ENCODE assay signal across 26 cellular contexts in genomic region chr3:141116791-141117190, GRCh38.
DNase-seq lines count a peak whose midpoint lies in the region; ATAC-seq, FAIRE-seq and TF ChIP-seq lines count a peak whose summit lies in the region.
"Had no signal": no experiment of that assay in that cellular context is flagged by ENCODE, and none has a peak within 500 bp of the region (broad histone marks: within the 10 kb centered on the region; RNA-seq: fewer than 3 reads in every experiment).

No MANE protein-coding gene starts in this region.

- no peak for FAIRE-seq in D721Med (lab: Jason Lieb, UNC)
- FAIRE-seq: A549 had no signal

- H3K27ac ChIP-seq in DND-41 (ENCODE audit: low read length) (peak overlapping the region; percentile 76), neural progenitor cell (no peak overlapping the region), ascending aorta (peak overlapping the region in 1 of 2 donors; percentile 69)
- H3K27ac ChIP-seq: A549, PC-9, SJSA1 had no signal

- H3K36me3 Mint-ChIP-seq in neural progenitor cell, result peaks cover 21% of the 10 kb centered on the region
- H3K36me3 Mint-ChIP-seq in stimulated activated memory B cell treated with anti-CD40 and anti-IgM and Interleukin-4, amounts not matched to agents 10 μg/mL and 1 μg/mL and 100 μg/mL, for 72 hours, result no peaks in the 10 kb centered on the region
- H3K36me3 Mint-ChIP-seq: CD4-positive, alpha-beta memory T cell had no signal

- H3K4me1 ChIP-seq in DND-41 (ENCODE audit: insufficient read depth, low read length) (peaks cover 35% of the 10 kb centered on the region), neural progenitor cell (no peaks in the 10 kb centered on the region), ascending aorta (peaks cover 6 to 8% of the 10 kb centered on the region in 2 donors)
- H3K4me1 ChIP-seq: A549, HAP-1, SJSA1 had no signal

- H3K79me2 ChIP-seq in DND-41 (ENCODE audit: insufficient read depth, low read length) (peaks cover 8% of the 10 kb centered on the region; the same call in 1 of the 2 replicates), neural progenitor cell (ENCODE audit: low read depth) (no peaks in the 10 kb centered on the region)

- H3K36me3 ChIP-seq in DND-41 (ENCODE audit: insufficient read depth, low read length) (no peaks in the 10 kb centered on the region), neural progenitor cell (no peaks in the 10 kb centered on the region), ascending aorta (no peaks in the 10 kb centered on the region)
- H3K36me3 ChIP-seq: HAP-1, SJSA1 had no signal

- no peaks in the 10 kb centered on the region for H4K20me1 ChIP-seq in DND-41 (ENCODE audit: insufficient read depth, low read length)
- no peaks in the 10 kb centered on the region for H4K20me1 ChIP-seq in neural progenitor cell (ENCODE audit: low read depth)

- TF ChIP-seq CTCF in DND-41 (IDR thresholded peaks at IDR 0.05; ENCODE audit: borderline replicate concordance, extremely low read depth, low read length, poor library complexity, severe bottlenecking) (no peak), fibroblast of villous mesenchyme (IDR thresholded peaks at IDR 0.05; ENCODE audit: insufficient read depth, low read depth, low read length) (no peak), neural progenitor cell (IDR thresholded peaks at IDR 0.05) (no peak), ascending aorta (IDR thresholded peaks at IDR 0.05) (no peak), omental fat pad (IDR thresholded peaks at IDR 0.05) (no peak), D721Med (IDR thresholded peaks at IDR 0.05; ENCODE audit: insufficient read depth, missing control alignments) (no peak)

- H3K4me3 Mint-ChIP-seq in neural progenitor cell, result no peak overlapping the region
- no peak overlapping the region for H3K4me3 Mint-ChIP-seq in stimulated activated memory B cell treated with anti-CD40 and anti-IgM and Interleukin-4, amounts not matched to agents 10 μg/mL and 1 μg/mL and 100 μg/mL, for 72 hours
- H3K4me3 Mint-ChIP-seq: CD4-positive, alpha-beta memory T cell; GM23338; HFFc6 had no signal

- no peaks in the 10 kb centered on the region for H3K27me3 Mint-ChIP-seq in neural progenitor cell (ENCODE audit: insufficient read depth, low read depth)
- H3K27me3 Mint-ChIP-seq in stimulated activated memory B cell treated with anti-CD40 and anti-IgM and Interleukin-4, amounts not matched to agents 10 μg/mL and 1 μg/mL and 100 μg/mL, for 72 hours, result peaks cover 15% of the 10 kb centered on the region

- H3K9me3 ChIP-seq in DND-41 (ENCODE audit: insufficient read depth, low read length, severe bottlenecking), result no peaks in the 10 kb centered on the region
- no peaks in the 10 kb centered on the region for H3K9me3 ChIP-seq in neural progenitor cell (ENCODE audit: low read depth)
- H3K9me3 ChIP-seq in ascending aorta, result no peaks in the 10 kb centered on the region
- H3K9me3 ChIP-seq: A549, HAP-1, SJSA1 had no signal

- H3K9me3 Mint-ChIP-seq in neural progenitor cell, result peaks cover 35% of the 10 kb centered on the region
- H3K9me3 Mint-ChIP-seq in stimulated activated memory B cell treated with anti-CD40 and anti-IgM and Interleukin-4, amounts not matched to agents 10 μg/mL and 1 μg/mL and 100 μg/mL, for 72 hours, result no peaks in the 10 kb centered on the region
- H3K9me3 Mint-ChIP-seq: GM23338, HFFc6 had no signal

- intact Hi-C loops in ascending aorta (cut with DNase I), result no loop called here

- no peak overlapping the region for H2AFZ ChIP-seq in DND-41 (ENCODE audit: low read depth, low read length)
- no peak overlapping the region for H2AFZ ChIP-seq in neural progenitor cell (replicated peaks)
- H2AFZ ChIP-seq: GM23338, PC-9 had no signal

- peaks cover 9% of the 10 kb centered on the region for H3K4me1 Mint-ChIP-seq in neural progenitor cell
- H3K4me1 Mint-ChIP-seq in stimulated activated memory B cell treated with anti-CD40 and anti-IgM and Interleukin-4, amounts not matched to agents 10 μg/mL and 1 μg/mL and 100 μg/mL, for 72 hours, result no peaks in the 10 kb centered on the region
- H3K4me1 Mint-ChIP-seq: CD4-positive, alpha-beta memory T cell; GM23338 had no signal

- H3K27me3 ChIP-seq in DND-41 (ENCODE audit: insufficient read depth, low read length, poor library complexity) (no peaks in the 10 kb centered on the region), neural progenitor cell (no peaks in the 10 kb centered on the region), ascending aorta (no peaks in the 10 kb centered on the region)
- H3K27me3 ChIP-seq: SJSA1 had no signal

- H3K9ac ChIP-seq in DND-41 (ENCODE audit: low read depth, low read length), result no peak overlapping the region
- no peak overlapping the region for H3K9ac ChIP-seq in neural progenitor cell

- ATAC-seq in DND-41 (ENCODE audit: insufficient read depth, low read depth) (no peak), omental fat pad (ENCODE audit: low FRiP score) (no peak)
- ATAC-seq in stimulated activated memory B cell treated with anti-CD40 and anti-IgM and Interleukin-4, amounts not matched to agents 10 μg/mL and 1 μg/mL and 100 μg/mL, for 72 hours, result peak; percentile 34
- ATAC-seq: A549, GM23338 had no signal

- H3K27ac Mint-ChIP-seq in neural progenitor cell, result no peak overlapping the region
- H3K27ac Mint-ChIP-seq in stimulated activated memory B cell treated with anti-CD40 and anti-IgM and Interleukin-4, amounts not matched to agents 10 μg/mL and 1 μg/mL and 100 μg/mL, for 72 hours, result no peak overlapping the region
- H3K27ac Mint-ChIP-seq: GM23338, HFFc6 had no signal

- H3K4me2 ChIP-seq in DND-41 (ENCODE audit: insufficient read depth, low read length) (no peak overlapping the region), neural progenitor cell (no peak overlapping the region)
- H3K4me2 ChIP-seq: A549, GM23338, PC-9 had no signal

- H3K4me3 ChIP-seq in DND-41 (ENCODE audit: low read depth in 1 of 2, low read length in 2 of 2), result no peak overlapping the region
- no peak overlapping the region for H3K4me3 ChIP-seq in fibroblast of villous mesenchyme (ENCODE audit: low read depth, low read length)
- no peak overlapping the region for H3K4me3 ChIP-seq in neural progenitor cell
- no peak overlapping the region for H3K4me3 ChIP-seq in ascending aorta
- H3K4me3 ChIP-seq: A549, GM23338, HAP-1, PC-9, SJSA1 had no signal

- DNase-seq in DND-41, result no peak
- peak; percentile 20 for DNase-seq in fibroblast of villous mesenchyme (ENCODE audit: low read depth)
- peak; percentile 0 for DNase-seq in neural progenitor cell (ENCODE audit: low spot score)
- DNase-seq in 8988T, result no peak
- DNase-seq in ascending aorta (ENCODE audit: low spot score in 2 of 2), result no peak
- DNase-seq in omental fat pad (ENCODE audit: low spot score), result no peak
- DNase-seq in D721Med (ENCODE audit: insufficient read length, low spot score), result no peak
- DNase-seq: C1 segment of cervical spinal cord; CD4-positive, alpha-beta memory T cell; COR-L47; DMS 273 treated with DMSO at 0.1 percent for 48 hours; HFFc6; IMR-90; KG1; NCI-H1048; NCI-H1417; NCI-H1694; NCI-H2029 treated with DMSO at 0.1 percent for 48 hours; NCI-H2227 treated with DMSO at 0.1 percent for 48 hours; NCI-H526 treated with DMSO at 0.1 percent for 48 hours; PC-9 had no signal

- H3F3A ChIP-seq in neural progenitor cell (ENCODE audit: low read depth), result no peaks in the 10 kb centered on the region

Comparison
In these comparisons a context has a peak if more than half of its experiments do, and no peak if none do; other contexts are left out.
1. DNase-seq: peak in fibroblast of villous mesenchyme (single experiment) and neural progenitor cell (single experiment); none in DND-41 (single experiment), 8988T (single experiment), ascending aorta (0 of 2), omental fat pad (single experiment) and D721Med (single experiment).